24 cellular contexts compared by ENCODE assay signal in genomic region chr18:58901783-58902182, GRCh38.
"Had no signal": no experiment of that assay in that cellular context is flagged by ENCODE, and none has a peak within 500 bp of the region (broad histone marks: within the 10 kb centered on the region; RNA-seq: fewer than 3 reads in every experiment).

No MANE protein-coding gene starts in this region.

- H3K36me3 Mint-ChIP-seq: activated naive CD4-positive, alpha-beta T cell treated with anti-CD3 and anti-CD28 coated beads, Interleukin-2, amount 10 ng/mL, durations not matched to agents 7 days and 5 days had no signal

- H3K4me1 ChIP-seq: testis had no signal

- H3K27me3 ChIP-seq: brain microvascular endothelial cell, dorsolateral prefrontal cortex, testis, upper lobe of left lung had no signal

- H3K4me2 ChIP-seq: smooth muscle cell had no signal

- DNase-seq: activated CD4-positive, alpha-beta T cell treated with anti-CD3 and anti-CD28 coated beads, Interleukin-2, amount 10 ng/mL, durations not matched to agents 7 days and 5 days; activated CD8-positive, alpha-beta memory T cell treated with anti-CD3 and anti-CD28 coated beads, Interleukin-2, amount 50 U/mL, for 4 hours; activated effector memory CD4-positive, alpha-beta T cell treated with Interleukin-2 at 50 U/mL for 16 hours; activated naive CD4-positive, alpha-beta T cell treated with anti-CD3 and anti-CD28 coated beads, Interleukin-2, amount 10 ng/mL, durations not matched to agents 7 days and 5 days; activated naive CD8-positive, alpha-beta T cell treated with anti-CD3 and anti-CD28 coated beads, Interleukin-2, amount 50 U/mL, for 24 hours; activated T-cell treated with anti-CD3 and anti-CD28 coated beads, Interleukin-2, amount 50 U/mL, for 48 hours; anterior cingulate cortex; brain microvascular endothelial cell; central memory CD4-positive, alpha-beta T cell; erythroblast; kidney; stimulated activated CD4-positive, alpha-beta T cell treated with anti-CD3 and anti-CD28 coated beads, Interleukin-4, amount 100 ng/mL, for 1 hour; T1000; upper lobe of left lung had no signal

- FAIRE-seq: colon, frontal cortex, kidney had no signal

- ATAC-seq: activated CD4-positive, CD25-positive, alpha-beta regulatory T cell treated with anti-CD3 and anti-CD28 coated beads, Interleukin-2, amount 50 U/mL, for 24 hours; activated naive CD8-positive, alpha-beta T cell treated with anti-CD3 and anti-CD28 coated beads, Interleukin-2, amount 50 U/mL, for 24 hours; left lobe of liver; sciatic nerve had no signal

- H3K27ac ChIP-seq: brain microvascular endothelial cell, testis, upper lobe of left lung had no signal

- H3K9me3 Mint-ChIP-seq: activated CD4-positive, alpha-beta T cell treated with anti-CD3 and anti-CD28 coated beads, Interleukin-2, amount 10 ng/mL, durations not matched to agents 7 days and 5 days; activated naive CD4-positive, alpha-beta T cell treated with anti-CD3 and anti-CD28 coated beads, Interleukin-2, amount 10 ng/mL, durations not matched to agents 7 days and 5 days; activated naive CD8-positive, alpha-beta T cell treated with anti-CD3 and anti-CD28 coated beads, Interleukin-2, amount 50 U/mL, for 24 hours; neural crest cell had no signal

- H3K9me3 ChIP-seq: testis, upper lobe of left lung had no signal

- H3K36me3 ChIP-seq: brain microvascular endothelial cell had no signal

- H3K27ac Mint-ChIP-seq: activated CD4-positive, alpha-beta T cell treated with anti-CD3 and anti-CD28 coated beads, Interleukin-2, amount 10 ng/mL, durations not matched to agents 7 days and 5 days; activated naive CD4-positive, alpha-beta T cell treated with anti-CD3 and anti-CD28 coated beads, Interleukin-2, amount 10 ng/mL, durations not matched to agents 7 days and 5 days; activated naive CD8-positive, alpha-beta T cell treated with anti-CD3 and anti-CD28 coated beads, Interleukin-2, amount 50 U/mL, for 24 hours had no signal

- H3K4me3 Mint-ChIP-seq: activated CD4-positive, alpha-beta T cell treated with anti-CD3 and anti-CD28 coated beads, Interleukin-2, amount 10 ng/mL, durations not matched to agents 7 days and 5 days; activated naive CD4-positive, alpha-beta T cell treated with anti-CD3 and anti-CD28 coated beads, Interleukin-2, amount 10 ng/mL, durations not matched to agents 7 days and 5 days; activated naive CD8-positive, alpha-beta T cell treated with anti-CD3 and anti-CD28 coated beads, Interleukin-2, amount 50 U/mL, for 24 hours; neural crest cell had no signal

- H3K4me3 ChIP-seq: dorsolateral prefrontal cortex, lung, smooth muscle cell, testis, upper lobe of left lung had no signal
